In the genomic region with DNA sequence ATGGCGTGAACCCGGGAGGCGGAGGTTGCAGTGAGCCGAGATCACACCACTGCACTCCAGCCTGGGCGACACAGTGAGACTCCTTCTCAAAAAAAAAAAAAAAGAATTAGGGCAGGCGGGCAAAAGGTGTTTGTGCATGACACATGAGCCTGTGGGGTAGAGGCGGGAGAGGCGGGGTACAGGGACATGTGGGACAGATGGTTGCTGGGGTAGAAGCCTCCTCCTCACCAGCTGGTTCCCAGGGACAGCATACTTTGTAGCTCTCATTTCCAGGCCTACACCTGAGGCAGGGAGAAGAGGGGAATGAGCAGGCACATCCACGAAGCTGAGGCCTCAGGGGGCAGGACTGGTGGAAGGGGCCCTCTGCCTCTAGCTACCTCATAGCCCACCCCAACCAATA, we compare ENCODE assay signal across 17 cellular contexts.
"Had no signal": no experiment of that assay in that cellular context is flagged by ENCODE, and none has a peak within 500 bp of the region (broad histone marks: within the 10 kb centered on the region; RNA-seq: fewer than 3 reads in every experiment).

No MANE protein-coding gene starts in this region.

- DNase-seq: endodermal cell; erythroblast; foreskin keratinocyte; left colon; left ventricle myocardium superior; mesenchymal stem cell; midbrain; sigmoid colon; stimulated activated CD4-positive, alpha-beta T cell treated with anti-CD3 and anti-CD28 coated beads, Interleukin-2, amount 100 ng/mL, for 24 hours; stimulated activated CD4-positive, alpha-beta T cell treated with anti-CD3 and anti-CD28 coated beads, Interleukin-4, amount 100 ng/mL, for 4 hours; stimulated activated naive B cell treated with anti-CD40 and anti-IgM and Interleukin-4, amounts not matched to agents 10 μg/mL and 1 μg/mL and 100 μg/mL, for 72 hours; stimulated activated naive CD8-positive, alpha-beta T cell treated with anti-CD3 and anti-CD28 coated beads, Interleukin-15, amount 100 ng/mL, for 72 hours; testis; upper lobe of right lung had no signal

- H3K36me3 Mint-ChIP-seq: natural killer cell treated with Interleukin-12 subunit alpha and Interleukin-12 subunit beta and Interleukin-15 and Interleukin-18, amount 100 ng/mL, for 72 hours; stimulated activated naive B cell treated with anti-CD40 and anti-IgM and Interleukin-4, amounts not matched to agents 10 μg/mL and 1 μg/mL and 100 μg/mL, for 72 hours had no signal

- ATAC-seq: foreskin keratinocyte; left colon; left ventricle myocardium superior; natural killer cell treated with Interleukin-12 subunit alpha and Interleukin-12 subunit beta and Interleukin-15 and Interleukin-18, amount 100 ng/mL, for 72 hours; stimulated activated naive B cell treated with anti-CD40 and anti-IgM and Interleukin-4, amounts not matched to agents 10 μg/mL and 1 μg/mL and 100 μg/mL, for 72 hours; stimulated activated naive CD8-positive, alpha-beta T cell treated with anti-CD3 and anti-CD28 coated beads, Interleukin-15, amount 100 ng/mL, for 72 hours; upper lobe of right lung had no signal

- H3K27me3 Mint-ChIP-seq: natural killer cell treated with Interleukin-12 subunit alpha and Interleukin-12 subunit beta and Interleukin-15 and Interleukin-18, amount 100 ng/mL, for 72 hours had no signal

- H3K9me3 ChIP-seq: sigmoid colon, testis, tibial nerve, upper lobe of right lung had no signal

- H3K4me1 Mint-ChIP-seq: endodermal cell had no signal

- H3K4me3 Mint-ChIP-seq: dendritic cell treated with granulocyte-macrophage colony-stimulating factor and Interleukin-4, amounts not matched to agents 40 ng/mL and 50 ng/mL, for 4 days; endodermal cell; natural killer cell treated with Interleukin-12 subunit alpha and Interleukin-12 subunit beta and Interleukin-15 and Interleukin-18, amount 100 ng/mL, for 72 hours; stimulated activated naive B cell treated with anti-CD40 and anti-IgM and Interleukin-4, amounts not matched to agents 10 μg/mL and 1 μg/mL and 100 μg/mL, for 72 hours; stimulated activated naive CD8-positive, alpha-beta T cell treated with anti-CD3 and anti-CD28 coated beads, Interleukin-15, amount 100 ng/mL, for 72 hours had no signal

- H3K27ac Mint-ChIP-seq: dendritic cell treated with granulocyte-macrophage colony-stimulating factor and Interleukin-4, amounts not matched to agents 40 ng/mL and 50 ng/mL, for 4 days; endodermal cell; natural killer cell treated with Interleukin-12 subunit alpha and Interleukin-12 subunit beta and Interleukin-15 and Interleukin-18, amount 100 ng/mL, for 72 hours; stimulated activated naive B cell treated with anti-CD40 and anti-IgM and Interleukin-4, amounts not matched to agents 10 μg/mL and 1 μg/mL and 100 μg/mL, for 72 hours; stimulated activated naive CD8-positive, alpha-beta T cell treated with anti-CD3 and anti-CD28 coated beads, Interleukin-15, amount 100 ng/mL, for 72 hours had no signal
